Comparison of ENCODE assay signal across 13 cellular contexts in the genomic region with DNA sequence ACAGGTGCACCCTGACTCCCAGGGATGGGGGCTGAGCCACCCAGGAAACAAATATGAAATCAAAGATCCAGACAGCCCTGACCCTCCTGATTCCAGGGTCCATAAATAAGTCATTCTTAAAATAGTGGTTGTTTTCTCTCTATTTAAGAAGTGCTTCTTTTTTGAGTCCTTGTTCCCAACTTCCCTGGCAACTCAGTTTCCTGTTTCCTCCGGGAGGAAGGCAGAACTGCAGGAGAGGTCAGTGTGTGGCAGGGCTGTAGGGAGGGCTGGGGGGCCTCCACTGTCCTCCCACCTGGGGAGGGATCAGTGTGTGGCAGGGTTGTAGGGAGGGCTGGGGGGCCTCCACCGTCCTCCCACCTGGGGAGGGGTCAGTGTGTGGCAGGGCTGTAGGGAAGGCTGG.
DNase-seq lines count a peak whose midpoint lies in the region; TF ChIP-seq lines count a peak whose summit lies in the region.
"Had no signal": no experiment of that assay in that cellular context is flagged by ENCODE, and none has a peak within 500 bp of the region (broad histone marks: within the 10 kb centered on the region; RNA-seq: fewer than 3 reads in every experiment).

No MANE protein-coding gene starts in this region.

- H3K27ac ChIP-seq in left ventricle myocardium inferior (replicated peaks) (peak overlapping the region; percentile 50), mesodermal cell (ENCODE audit: low read depth, low read length, severe bottlenecking) (peak overlapping the region; percentile 45), uterus (peak overlapping the region; percentile 24 to 41)
- H3K27ac ChIP-seq: SJSA1 had no signal

- TF ChIP-seq POLR2A in uterus (IDR thresholded peaks at IDR 0.05) = no peak

- H3K9me3 ChIP-seq in left ventricle myocardium inferior (replicated peaks) (no peaks in the 10 kb centered on the region), mesodermal cell (ENCODE audit: control insufficient read depth, low read length) (no peaks in the 10 kb centered on the region), uterus (no peaks in the 10 kb centered on the region)
- H3K9me3 ChIP-seq: SJSA1, thyroid gland had no signal

- WGBS in mesodermal cell (ENCODE audit: insufficient coverage in 2 of 2), 2 experiments = no CpG with 5 or more reads among the region's 2 CpGs

- TF ChIP-seq CTCF in left ventricle myocardium inferior (IDR thresholded peaks at IDR 0.05; ENCODE audit: borderline replicate concordance) (no peak), uterus (IDR thresholded peaks at IDR 0.05) (no peak)

- H3K36me3 ChIP-seq in left ventricle myocardium inferior (peaks cover 3% of the 10 kb centered on the region), mesodermal cell (ENCODE audit: control insufficient read depth, insufficient read depth, low read length) (no peaks in the 10 kb centered on the region), uterus (no peaks in the 10 kb centered on the region)
- H3K36me3 ChIP-seq: SJSA1, thyroid gland had no signal

- H3K27me3 ChIP-seq in left ventricle myocardium inferior (ENCODE audit: low read depth) = no peaks in the 10 kb centered on the region
- H3K27me3 ChIP-seq in uterus = no peaks in the 10 kb centered on the region
- H3K27me3 ChIP-seq: SJSA1, thyroid gland had no signal

- H3K27me3 Mint-ChIP-seq in activated naive CD8-positive, alpha-beta T cell = no peaks in the 10 kb centered on the region

- H3K4me1 Mint-ChIP-seq in activated naive CD8-positive, alpha-beta T cell (ENCODE audit: low read depth) = peaks cover 77% of the 10 kb centered on the region

- H3K4me1 ChIP-seq in left ventricle myocardium inferior = peaks cover 44% of the 10 kb centered on the region
- peaks cover 47% of the 10 kb centered on the region for H3K4me1 ChIP-seq in mesodermal cell (ENCODE audit: control insufficient read depth, insufficient read depth, low read length, poor library complexity, severe bottlenecking)
- H3K4me1 ChIP-seq in uterus = peaks cover 0 to 12% of the 10 kb centered on the region in 2 donors

- no peaks in the 10 kb centered on the region for H3K9me3 Mint-ChIP-seq in activated naive CD8-positive, alpha-beta T cell (ENCODE audit: low read depth)

- H3K36me3 Mint-ChIP-seq in activated naive CD8-positive, alpha-beta T cell = peaks cover 24% of the 10 kb centered on the region

- H3K4me3 ChIP-seq in left ventricle myocardium inferior = no peak overlapping the region
- H3K4me3 ChIP-seq in mesodermal cell (ENCODE audit: extremely low read depth, insufficient read depth, low read length, poor library complexity, severe bottlenecking) = no peak overlapping the region
- H3K4me3 ChIP-seq in uterus = no peak overlapping the region
- H3K4me3 ChIP-seq: SJSA1, thyroid gland had no signal

- DNase-seq in left ventricle myocardium inferior (no peak), cardiac septum (ENCODE audit: low spot score) (no peak), uterus (no peak), NOMO-1 (lab: John Stamatoyannopoulos, UW; ENCODE audit: unreplicated experiment in 2 of 2) (no peak), occipital lobe (lab: John Stamatoyannopoulos, UW) (no peak)
- no peak for DNase-seq in activated CD4-positive, CD25-positive, alpha-beta regulatory T cell treated with anti-CD3 and anti-CD28 coated beads, Interleukin-2, amount 50 U/mL, for 72 hours
- DNase-seq: activated CD8-positive, alpha-beta memory T cell treated with anti-CD3 and anti-CD28 coated beads, Interleukin-2, amount 50 U/mL, for 48 hours; mesendoderm; NCI-H1092 treated with DMSO at 0.1 percent for 48 hours; thyroid gland had no signal

- peak overlapping the region; percentile 97 for H3K27ac Mint-ChIP-seq in activated naive CD8-positive, alpha-beta T cell

- H3K4me3 Mint-ChIP-seq in activated naive CD8-positive, alpha-beta T cell = peak overlapping the region; percentile 89

- intact Hi-C loops in left ventricle myocardium inferior (cut with micrococcal nuclease) (no loop called here), cardiac septum (cut with DNase I) (no loop called here), uterus (cut with DNase I; ENCODE audit: low total_unique reads) (no loop called here)
